ENCODE assay signal across 2 cellular contexts in genomic region chr6:119226089-119226488, GRCh38.
TF ChIP-seq lines count a peak whose summit lies in the region.

No MANE protein-coding gene starts in this region.

TF ChIP-seq in K562, 482 proteins besides CTCF, POLR2A, EP300 and RAD21 (continued from another document):
- TF ChIP-seq RFX5 (IDR thresholded peaks at IDR 0.05; ENCODE audit: low read depth, low read length) (no peak), ZNF316 (IDR thresholded peaks at IDR 0.05) (no peak), PTBP1 (IDR thresholded peaks at IDR 0.05; ENCODE audit: low read depth, low read length) (no peak), CXXC5 (CRISPR knock-in tag; IDR thresholded peaks at IDR 0.05) (no peak), SMC3 (conservative IDR thresholded peaks at IDR 0.05; ENCODE audit: insufficient read depth, low read depth, low read length) (no peak), ZNF280B (CRISPR knock-in tag; IDR thresholded peaks at IDR 0.05) (no peak), FOS (IDR thresholded peaks at IDR 0.05; ENCODE audit: extremely low read depth, insufficient read length) (no peak), ATF4 (CRISPR knock-in tag; IDR thresholded peaks at IDR 0.05) (no peak), NELFE (IDR thresholded peaks at IDR 0.05; ENCODE audit: insufficient read depth, insufficient read length) (no peak), SRSF3 (IDR thresholded peaks at IDR 0.05; ENCODE audit: insufficient read depth, low read length) (no peak), MECOM (CRISPR knock-in tag; IDR thresholded peaks at IDR 0.05) (no peak), BCOR (IDR thresholded peaks at IDR 0.05) (no peak), ZNF584 (CRISPR knock-in tag; IDR thresholded peaks at IDR 0.05; ENCODE audit: low read depth) (no peak), ZNF23 (CRISPR knock-in tag; IDR thresholded peaks at IDR 0.05) (no peak), NFATC3 (IDR thresholded peaks at IDR 0.05) (no peak), CEBPB (tag; IDR thresholded peaks at IDR 0.05) (no peak)
TF ChIP-seq in K562: peak in this region for 0.

TF ChIP-seq in SK-N-SH, 30 proteins besides CTCF, POLR2A, EP300 and RAD21 (continued from another document):
- TF ChIP-seq REST (IDR thresholded peaks at IDR 0.05; ENCODE audit: low read depth, low read length) (no peak), FOXJ3 (CRISPR knock-in tag; IDR thresholded peaks at IDR 0.05) (no peak), PBX3 (IDR thresholded peaks at IDR 0.05) (no peak), TEAD4 (IDR thresholded peaks at IDR 0.05; ENCODE audit: borderline replicate concordance, insufficient read depth) (no peak), USF2 (IDR thresholded peaks at IDR 0.05; ENCODE audit: borderline replicate concordance, low read depth, low read length) (no peak), NRF1 (IDR thresholded peaks at IDR 0.05; ENCODE audit: low read depth, low read length) (no peak), MXI1 (IDR thresholded peaks at IDR 0.05; ENCODE audit: low read depth, low read length) (no peak), POLR2AphosphoS5 (IDR thresholded peaks at IDR 0.05; ENCODE audit: low read depth, low read length) (no peak)
